In genomic region chr13:39263033-39263432, GRCh38 we compare ENCODE assay signal across 8 cellular contexts.
A peak's percentile ranks its signal among the peaks of the same experiment; 100 is the strongest.
DNase-seq lines count a peak whose midpoint lies in the region; ATAC-seq and TF ChIP-seq lines count a peak whose summit lies in the region.

No MANE protein-coding gene starts in this region.

- H3K27me3 ChIP-seq in heart left ventricle = no peaks in the 10 kb centered on the region
- H3K27me3 ChIP-seq in sigmoid colon = no peaks in the 10 kb centered on the region

- ATAC-seq in GM18873 (IDR thresholded peaks at IDR 0.05; ENCODE audit: low FRiP score, unreplicated experiment) (peak; percentile 78), HG03159 (IDR thresholded peaks at IDR 0.05; ENCODE audit: unreplicated experiment) (peak; percentile 92), heart left ventricle (peak; percentile 76 to 89 (median 88))

- peak; percentile 77 for DNase-seq in COLO668 (lab: John Stamatoyannopoulos, UW; ENCODE audit: unreplicated experiment)
- DNase-seq in NCI-H446 (lab: John Stamatoyannopoulos, UW) = peak; percentile 67 to 69
- peak; percentile 17 for DNase-seq in activated T-helper 2 cell treated with anti-CD3 and anti-CD28 coated beads, Interferon-gamma antibody, Interleukin-2, Interleukin-4, amounts not matched to agents 10 μg/mL and 5 μg/mL and 100 μg/mL, durations not matched to agents 14 hours and 24 hours and 36 hours (ENCODE audit: low spot score)
- DNase-seq in heart left ventricle = peak in 4 of 5 donors; percentile 37 to 42 (median 41)
- DNase-seq in sigmoid colon = no peak
- no peak for DNase-seq in central memory CD4-positive, alpha-beta T cell

- H3K4me3 Mint-ChIP-seq in activated T-helper 2 cell treated with anti-CD3 and anti-CD28 coated beads, Interferon-gamma antibody, Interleukin-2, Interleukin-4, amounts not matched to agents 10 μg/mL and 5 μg/mL and 100 μg/mL, durations not matched to agents 14 hours and 24 hours and 36 hours (ENCODE audit: low read depth) = no peak overlapping the region

- TF ChIP-seq POLR2A in heart left ventricle (IDR thresholded peaks at IDR 0.05) = no peak
- TF ChIP-seq POLR2A in sigmoid colon (IDR thresholded peaks at IDR 0.05) = no peak

- H3K27ac Mint-ChIP-seq in activated T-helper 2 cell treated with anti-CD3 and anti-CD28 coated beads, Interferon-gamma antibody, Interleukin-2, Interleukin-4, amounts not matched to agents 10 μg/mL and 5 μg/mL and 100 μg/mL, durations not matched to agents 14 hours and 24 hours and 36 hours = no peak overlapping the region

- intact Hi-C loops in activated T-helper 2 cell treated with anti-CD3 and anti-CD28 coated beads, Interferon-gamma antibody, Interleukin-2, Interleukin-4, amounts not matched to agents 10 μg/mL and 5 μg/mL and 100 μg/mL, durations not matched to agents 14 hours and 24 hours and 36 hours (cut with micrococcal nuclease) = loop anchor here (1.0 to 5.0 kb wide), 4 partner anchors 118 to 349 kb away; partner anchors contain the start of genes NHLRC3 and PROSER1
- intact Hi-C loops in heart left ventricle (cut with DNase I) = loop anchor here (1.0 to 10.0 kb wide), 11 partner anchors 61 to 349 kb away; no protein-coding TSS in a partner anchor
- intact Hi-C loops in sigmoid colon (cut with DNase I) = loop anchor here (10.0 kb wide), 1 partner anchor 118 kb away; no protein-coding TSS in a partner anchor

- H3K27me3 Mint-ChIP-seq in activated T-helper 2 cell treated with anti-CD3 and anti-CD28 coated beads, Interferon-gamma antibody, Interleukin-2, Interleukin-4, amounts not matched to agents 10 μg/mL and 5 μg/mL and 100 μg/mL, durations not matched to agents 14 hours and 24 hours and 36 hours (ENCODE audit: low read depth) = peaks cover 3% of the 10 kb centered on the region

- H3K36me3 Mint-ChIP-seq in activated T-helper 2 cell treated with anti-CD3 and anti-CD28 coated beads, Interferon-gamma antibody, Interleukin-2, Interleukin-4, amounts not matched to agents 10 μg/mL and 5 μg/mL and 100 μg/mL, durations not matched to agents 14 hours and 24 hours and 36 hours (ENCODE audit: low read depth) = no peaks in the 10 kb centered on the region

- TF ChIP-seq CTCF in heart left ventricle (IDR thresholded peaks at IDR 0.05) (peak; percentile 54 to 82 (median 71)), sigmoid colon (IDR thresholded peaks at IDR 0.05) (peak in 3 of 4 experiments; percentile 22 to 56 (median 42))

- WGBS in heart left ventricle, 4 donors = 0 to 12% (median 2%) methylated on average over 1 of the region's 1 CpG
- 0 to 9% methylated on average over 1 of the region's 1 CpG for WGBS in sigmoid colon, 2 donors

- H3K27ac ChIP-seq in heart left ventricle (peak overlapping the region in 8 of 12 donors; percentile 13 to 80 (median 46)), sigmoid colon (no peak overlapping the region)

- peaks cover 18% of the 10 kb centered on the region for H3K4me1 Mint-ChIP-seq in activated T-helper 2 cell treated with anti-CD3 and anti-CD28 coated beads, Interferon-gamma antibody, Interleukin-2, Interleukin-4, amounts not matched to agents 10 μg/mL and 5 μg/mL and 100 μg/mL, durations not matched to agents 14 hours and 24 hours and 36 hours (ENCODE audit: low read depth)

- H3K9me3 Mint-ChIP-seq in activated T-helper 2 cell treated with anti-CD3 and anti-CD28 coated beads, Interferon-gamma antibody, Interleukin-2, Interleukin-4, amounts not matched to agents 10 μg/mL and 5 μg/mL and 100 μg/mL, durations not matched to agents 14 hours and 24 hours and 36 hours = no peaks in the 10 kb centered on the region

- TF ChIP-seq EP300 in sigmoid colon (IDR thresholded peaks at IDR 0.05) = no peak

- H3K4me1 ChIP-seq in heart left ventricle (peaks cover 5 to 59% (median 31%) of the 10 kb centered on the region in 12 donors), sigmoid colon (peaks cover 0 to 5% (median 0%) of the 10 kb centered on the region in 4 donors)

- no peak overlapping the region for H3K4me3 ChIP-seq in heart left ventricle
- no peak overlapping the region for H3K4me3 ChIP-seq in sigmoid colon

- no peaks in the 10 kb centered on the region for H3K36me3 ChIP-seq in heart left ventricle
- no peaks in the 10 kb centered on the region for H3K36me3 ChIP-seq in sigmoid colon

- H3K9me3 ChIP-seq in heart left ventricle = peaks cover 0 to 4% (median 0%) of the 10 kb centered on the region in 12 donors
- H3K9me3 ChIP-seq in sigmoid colon = no peaks in the 10 kb centered on the region

Comparison
In these comparisons a context has a peak if more than half of its experiments do, and no peak if none do; other contexts are left out.
1. DNase-seq: peak in COLO668 (single experiment), NCI-H446 (2 of 2), activated T-helper 2 cell treated with anti-CD3 and anti-CD28 coated beads, Interferon-gamma antibody, Interleukin-2, Interleukin-4, amounts not matched to agents 10 μg/mL and 5 μg/mL and 100 μg/mL, durations not matched to agents 14 hours and 24 hours and 36 hours (single experiment) and heart left ventricle (4 of 5); none in sigmoid colon (single experiment) and central memory CD4-positive, alpha-beta T cell (single experiment).
2. H3K27ac ChIP-seq: peak in heart left ventricle (8 of 12); none in sigmoid colon (0 of 4).
3. Peak in every context shown above with its lines, with median percentiles within 50 percentile points of each other: ATAC-seq.